In the genomic region with DNA sequence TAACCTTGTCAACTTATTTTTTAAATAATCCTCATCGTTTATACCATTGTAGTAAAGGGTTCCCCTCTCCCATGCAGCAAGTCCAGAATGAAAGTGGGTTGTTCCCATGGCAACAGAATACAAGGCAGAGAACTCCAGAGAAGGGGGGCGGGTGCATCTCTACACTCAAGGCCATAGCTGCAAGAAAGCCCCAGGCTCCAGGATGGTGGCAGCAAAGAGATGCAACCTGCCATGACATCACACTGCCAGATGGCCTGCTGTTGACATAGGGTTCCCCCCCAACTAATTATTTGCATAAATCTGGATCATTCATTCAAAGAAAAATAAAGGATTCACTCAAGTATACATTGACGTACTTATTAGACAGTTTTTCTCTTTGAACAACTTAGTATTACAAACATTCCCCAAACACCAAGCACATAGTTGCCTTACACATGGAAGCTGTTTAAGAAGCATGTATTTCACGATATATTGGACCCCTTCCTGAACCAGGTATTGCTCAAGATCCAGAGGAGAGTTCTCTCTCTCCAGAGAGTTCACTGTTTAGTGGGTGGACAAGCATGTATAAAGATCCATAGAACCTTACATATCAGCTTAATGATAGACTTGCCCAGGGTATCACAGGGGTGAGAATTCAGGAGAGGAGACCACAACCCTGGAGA, we compare ENCODE assay signal across 11 cellular contexts.
DNase-seq lines count a peak whose midpoint lies in the region; ATAC-seq and TF ChIP-seq lines count a peak whose summit lies in the region.
"Had no signal": no experiment of that assay in that cellular context is flagged by ENCODE, and none has a peak within 500 bp of the region (broad histone marks: within the 10 kb centered on the region; RNA-seq: fewer than 3 reads in every experiment).

No MANE protein-coding gene starts in this region.

- H3K27ac ChIP-seq in AG04450 (ENCODE audit: low read depth, low read length) = peak overlapping the region; percentile 97

- no peaks in the 10 kb centered on the region for H3K36me3 ChIP-seq in HAP-1 (replicated peaks)

- H3K27me3 ChIP-seq in AG04450 (ENCODE audit: control insufficient read depth, insufficient read depth, low read length) (no peaks in the 10 kb centered on the region), HAP-1 (ENCODE audit: low read depth) (no peaks in the 10 kb centered on the region)

- H3K4me1 ChIP-seq in HAP-1 = peaks cover 4% of the 10 kb centered on the region

- no peak for DNase-seq in AG04450 (ENCODE audit: low read depth, low spot score)
- peak; percentile 16 to 47 for DNase-seq in HAP-1 (ENCODE audit: low spot score in 2 of 2)
- DNase-seq in RPMI7951 (ENCODE audit: low read depth) = peak; percentile 58
- DNase-seq in head of caudate nucleus = peak in 23 of 42 donors; percentile 25 to 74 (median 41)
- DNase-seq in HPDE6-E6E7 (ENCODE audit: extremely low spot score) = no peak
- no peak for DNase-seq in NCI-H510A treated with DMSO at 0.1 percent for 48 hours (lab: John Stamatoyannopoulos, UW)
- DNase-seq in HCEC 1CT = no peak
- DNase-seq: activated T-cell treated with anti-CD3 and anti-CD28 coated beads, Interleukin-2, amount 50 U/mL, for 48 hours; cerebellar nuclear complex; right cardiac atrium had no signal

- POLR2A ChIA-PET in AG04450 (lab: Yijun Ruan, JAX) = interaction anchor here (1.9 to 6.6 kb wide), 3 partner anchors 14 to 88 kb away, joined by 9 to 213 read pairs (median 52); a partner anchor contains a TSS

- intact Hi-C loops in head of caudate nucleus (cut with DNase I) = no loop called here

- CTCF ChIA-PET in AG04450 (lab: Charles Lee) = interaction anchor here (0.6 to 1.9 kb wide), 4 partner anchors 13 to 270 kb away, joined by 3 to 6 read pairs (median 4); no protein-coding TSS in a partner anchor

- H3K4me3 ChIP-seq in AG04450 (ENCODE audit: low read depth, low read length) = no peak overlapping the region
- no peak overlapping the region for H3K4me3 ChIP-seq in HAP-1

- no peak for TF ChIP-seq CTCF in AG04450 (IDR thresholded peaks at IDR 0.05; ENCODE audit: low read depth, low read length)

- in situ Hi-C loops in HAP-1 (cut with MboI; ENCODE audit: low sequenced_read_pairs) = no loop called here

- no peaks in the 10 kb centered on the region for H3K9me3 ChIP-seq in AG04450 (ENCODE audit: control insufficient read depth, insufficient read depth, low read length)
- H3K9me3 ChIP-seq in HAP-1 = no peaks in the 10 kb centered on the region

- no peak for ATAC-seq in GM21381 (IDR thresholded peaks at IDR 0.05; ENCODE audit: unreplicated experiment)
- ATAC-seq: right cardiac atrium had no signal

Comparison
In these comparisons a context has a peak if more than half of its experiments do, and no peak if none do; other contexts are left out.
1. DNase-seq: peak in HAP-1 (2 of 2), RPMI7951 (single experiment) and head of caudate nucleus (23 of 42); none in AG04450 (single experiment), HPDE6-E6E7 (single experiment), NCI-H510A treated with DMSO at 0.1 percent for 48 hours (single experiment) and HCEC 1CT (single experiment).